In the genomic region with DNA sequence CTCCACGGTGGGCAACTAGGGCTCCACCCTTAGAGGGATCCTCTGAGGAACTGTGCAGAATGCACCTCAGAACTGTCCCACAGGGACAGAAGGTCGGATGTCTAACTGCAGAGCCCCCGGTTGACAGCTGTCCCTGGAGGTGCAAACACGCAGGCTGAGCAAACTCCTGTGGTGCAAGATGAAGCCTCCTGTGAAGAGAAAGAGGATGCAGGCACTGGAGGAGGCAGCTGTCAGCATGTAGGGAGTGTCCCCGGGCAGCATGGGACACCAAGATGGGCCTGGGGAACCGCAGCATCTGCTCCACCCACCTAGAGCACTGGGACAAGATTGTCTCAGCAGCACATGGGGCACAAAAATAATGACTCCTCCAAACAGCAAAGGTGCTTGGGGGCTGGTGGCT, we compare ENCODE assay signal across 15 cellular contexts.
"Had no signal": no experiment of that assay in that cellular context is flagged by ENCODE, and none has a peak within 500 bp of the region (broad histone marks: within the 10 kb centered on the region; RNA-seq: fewer than 3 reads in every experiment).

No MANE protein-coding gene starts in this region.

- ATAC-seq: lower lobe of right lung had no signal

- DNase-seq: activated CD4-positive, alpha-beta memory T cell treated with anti-CD3 and anti-CD28 coated beads, Interleukin-2, amount 10 ng/mL, durations not matched to agents 7 days and 5 days; activated gamma-delta T cell; activated T-cell treated with anti-CD3 and anti-CD28 coated beads, Interleukin-2, amount 50 U/mL, for 48 hours; amygdala; brain microvascular endothelial cell; esophagus squamous epithelium; foreskin fibroblast; glutamatergic neuron; lower lobe of right lung; midbrain; naive B cell; tibial artery had no signal

- H3K36me3 ChIP-seq: brain microvascular endothelial cell, esophagus squamous epithelium, lower lobe of right lung, tibial artery had no signal

- H3K27ac ChIP-seq: brain microvascular endothelial cell, esophagus squamous epithelium, lower lobe of right lung, parathyroid adenoma, skin epidermis, tibial artery had no signal

- H3K79me2 ChIP-seq: parathyroid adenoma had no signal

- H3K27me3 ChIP-seq: brain microvascular endothelial cell had no signal

- FAIRE-seq: endometrium had no signal

- H2AFZ ChIP-seq: parathyroid adenoma had no signal

- H3K4me3 ChIP-seq: esophagus squamous epithelium, lower lobe of right lung, skin epidermis, tibial artery had no signal

- H3K9ac ChIP-seq: parathyroid adenoma had no signal

- H3K4me1 ChIP-seq: esophagus squamous epithelium, lower lobe of right lung, parathyroid adenoma had no signal

- H3K9me3 ChIP-seq: esophagus squamous epithelium, lower lobe of right lung, tibial artery had no signal
